ENCODE assay signal across 10 cellular contexts in genomic region chr12:21607701-21608100, GRCh38. TPM values are rescaled to one million over a fixed set of nuclear protein-coding genes. Genes with fewer than 3 reads are reported as not detected.
A peak's percentile ranks its signal among the peaks of the same experiment; 100 is the strongest.
DNase-seq lines count a peak whose midpoint lies in the region; ATAC-seq and TF ChIP-seq lines count a peak whose summit lies in the region.
"Had no signal": no experiment of that assay in that cellular context is flagged by ENCODE, and none has a peak within 500 bp of the region (broad histone marks: within the 10 kb centered on the region; RNA-seq: fewer than 3 reads in every experiment).

No MANE protein-coding gene starts in this region.

- no peak overlapping the region for H3K4me2 ChIP-seq in PC-9
- no peak overlapping the region for H3K4me2 ChIP-seq in smooth muscle cell

- H3K9ac ChIP-seq in smooth muscle cell (ENCODE audit: low read depth), result no peak overlapping the region

- ATAC-seq in GM18498 (IDR thresholded peaks at IDR 0.05; ENCODE audit: unreplicated experiment) (no peak), HG03460 (IDR thresholded peaks at IDR 0.05; ENCODE audit: unreplicated experiment) (no peak)

- H3K4me3 ChIP-seq in PC-9 (no peak overlapping the region), fibroblast of the aortic adventitia (ENCODE audit: low read depth, low read length) (no peak overlapping the region), smooth muscle cell (no peak overlapping the region)

- H3K9me3 ChIP-seq in PC-9 (ENCODE audit: insufficient read depth, low read depth) (no peaks in the 10 kb centered on the region), smooth muscle cell (replicated peaks; ENCODE audit: low read depth) (no peaks in the 10 kb centered on the region)

- WGBS in smooth muscle cell (ENCODE audit: low lambda C conversion rate), result 89% methylated on average over 2 of the region's 2 CpGs

- H3K4me1 ChIP-seq in PC-9 (replicated peaks; ENCODE audit: insufficient read depth), result no peaks in the 10 kb centered on the region
- H3K4me1 ChIP-seq in smooth muscle cell (ENCODE audit: low read depth), result no peaks in the 10 kb centered on the region

- H3K36me3 ChIP-seq in PC-9 (ENCODE audit: low read depth) (no peaks in the 10 kb centered on the region), smooth muscle cell (ENCODE audit: low read depth) (no peaks in the 10 kb centered on the region)

- H3K79me2 ChIP-seq in PC-9 (ENCODE audit: low read depth), result no peaks in the 10 kb centered on the region
- H3K79me2 ChIP-seq in smooth muscle cell (ENCODE audit: low read depth), result no peaks in the 10 kb centered on the region

- no peaks in the 10 kb centered on the region for H3K27me3 ChIP-seq in PC-9 (ENCODE audit: insufficient read depth, low read depth)
- H3K27me3 ChIP-seq in smooth muscle cell (ENCODE audit: low read depth), result no peaks in the 10 kb centered on the region

- no peaks in the 10 kb centered on the region for H3F3A ChIP-seq in PC-9 (ENCODE audit: insufficient read depth, low read depth)
- no peaks in the 10 kb centered on the region for H3F3A ChIP-seq in smooth muscle cell (ENCODE audit: low read depth)

- DNase-seq in NCI-H1417 (lab: John Stamatoyannopoulos, UW) (peak in 2 of 3 experiments; percentile 3 to 38), NCI-H1417 treated with DMSO at 0.1 percent for 48 hours (lab: John Stamatoyannopoulos, UW) (no peak), PC-9 (no peak), fibroblast of the aortic adventitia (ENCODE audit: low read depth) (peak; percentile 63), smooth muscle cell (lab: John Stamatoyannopoulos, UW; ENCODE audit: unreplicated experiment) (no peak), hepatic stellate cell (ENCODE audit: low spot score) (no peak)
- DNase-seq: NCI-H2081 treated with DMSO at 0.1 percent for 48 hours had no signal

- peak; percentile 44; the same call in 1 of the 2 replicates for TF ChIP-seq CTCF in PC-9 (conservative IDR thresholded peaks at IDR 0.05)
- peak; percentile 36 for TF ChIP-seq CTCF in fibroblast of the aortic adventitia (IDR thresholded peaks at IDR 0.05; ENCODE audit: insufficient read depth, low read length)
- peak; percentile 12 for TF ChIP-seq CTCF in smooth muscle cell (IDR thresholded peaks at IDR 0.05; ENCODE audit: borderline replicate concordance, insufficient read depth, poor library complexity, severe bottlenecking)

- intact Hi-C loops in PC-9 (cut with micrococcal nuclease; ENCODE audit: unreplicated experiment), result loop anchor here (1.0 kb wide), 1 partner anchor 73 kb away; no protein-coding TSS in a partner anchor

- POLR2A ChIA-PET in PC-9 (lab: Charles Lee; ENCODE audit: unreplicated experiment), result no interaction called here

- H4K20me1 ChIP-seq in PC-9 (ENCODE audit: insufficient read depth) (no peaks in the 10 kb centered on the region), smooth muscle cell (ENCODE audit: low read depth) (no peaks in the 10 kb centered on the region)

- no peak overlapping the region for H3K27ac ChIP-seq in PC-9
- no peak overlapping the region for H3K27ac ChIP-seq in smooth muscle cell (ENCODE audit: low read depth)

- CTCF ChIA-PET in PC-9 (lab: Charles Lee), result no interaction called here

- BruUV-seq in PC-9 (replicated peaks; lab: Mats Ljungman, UMichigan), result no TSS peak

- no peaks in the 10 kb centered on the region for H3K9me2 ChIP-seq in PC-9 (ENCODE audit: insufficient read depth)

- no peak overlapping the region for H2AFZ ChIP-seq in PC-9
- no peak overlapping the region for H2AFZ ChIP-seq in smooth muscle cell (ENCODE audit: low read depth)

RNA-seq across cellular contexts. Expression of gene GYS2, which starts 3.1 kb away (rescaled TPM):
- not detected in 2 replicates for total RNA-seq in PC-9 (2021)
- not detected in 2 replicates for total RNA-seq in fibroblast of the aortic adventitia (ENCODE audit: low replicate concordance)
- total RNA-seq in smooth muscle cell, result not detected in 2 replicates
- not detected in 2 replicates for polyA plus RNA-seq in smooth muscle cell
- polyA plus RNA-seq: keratinocyte had no signal

RNA-seq across cellular contexts. Expression of gene LDHB, which starts 49.9 kb away (rescaled TPM):
- total RNA-seq in PC-9 (2021) (994 and 1,055 TPM in 2 replicates), fibroblast of the aortic adventitia (ENCODE audit: low replicate concordance) (579 and 828 TPM in 2 replicates), smooth muscle cell (328 and 414 TPM in 2 replicates)
- polyA plus RNA-seq in smooth muscle cell, result 416 and 427 TPM in 2 replicates

Comparison
In these comparisons a context has a peak if more than half of its experiments do, and no peak if none do; other contexts are left out.
1. DNase-seq: peak in NCI-H1417 (2 of 3) and fibroblast of the aortic adventitia (single experiment); none in NCI-H1417 treated with DMSO at 0.1 percent for 48 hours (single experiment), PC-9 (0 of 2), smooth muscle cell (single experiment) and hepatic stellate cell (single experiment).
2. Peak in every context shown above with its lines, with median percentiles within 50 percentile points of each other: CTCF ChIP-seq.